Comparison of ENCODE assay signal across 8 cellular contexts in genomic region chr19:10027158-10027997, GRCh38. TPM values are rescaled to one million over a fixed set of nuclear protein-coding genes. Genes with fewer than 3 reads are reported as not detected.
A peak's percentile ranks its signal among the peaks of the same experiment; 100 is the strongest.
DNase-seq lines count a peak whose midpoint lies in the region; ATAC-seq and TF ChIP-seq lines count a peak whose summit lies in the region.

No MANE protein-coding gene starts in this region.

- H3K4me3 ChIP-seq in Karpas-422 (ENCODE audit: low read length) (no peak overlapping the region), Panc1 (ENCODE audit: low read depth in 2 of 2, low read length in 2 of 2) (peak overlapping the region; percentile 6 to 8; a peak in 1 of 4 replicates), fibroblast of lung (replicated peaks in 1 of 4; ENCODE audit: control extremely low read depth in 1 of 4, insufficient read depth in 1 of 4, low read depth in 3 of 4, low read length in 4 of 4) (no peak overlapping the region)

- H3K4me2 ChIP-seq in Karpas-422 (ENCODE audit: low read depth, low read length, poor library complexity, severe bottlenecking) (no peak overlapping the region), fibroblast of lung (ENCODE audit: extremely low read depth, insufficient read depth, low read length) (peak overlapping the region; percentile 1)

- H3K36me3 Mint-ChIP-seq in nephron (ENCODE audit: low read depth) = no peaks in the 10 kb centered on the region
- no peaks in the 10 kb centered on the region for H3K36me3 Mint-ChIP-seq in stimulated activated naive B cell treated with anti-CD40 and anti-IgM and Interleukin-4, amounts not matched to agents 10 μg/mL and 1 μg/mL and 100 μg/mL, for 72 hours

- H3K36me3 ChIP-seq in Karpas-422 (ENCODE audit: insufficient read depth, low read length) (no peaks in the 10 kb centered on the region), Panc1 (ENCODE audit: control insufficient read depth, insufficient read depth, low read length) (no peaks in the 10 kb centered on the region), fibroblast of lung (ENCODE audit: control insufficient read depth, insufficient read depth, low read length) (no peaks in the 10 kb centered on the region)

- ATAC-seq in Panc1 (peak; percentile 98), HG02870 (IDR thresholded peaks at IDR 0.05; ENCODE audit: unreplicated experiment) (no peak)
- peak; percentile 97 to 99 for ATAC-seq in stimulated activated naive B cell treated with anti-CD40 and anti-IgM and Interleukin-4, amounts not matched to agents 10 μg/mL and 1 μg/mL and 100 μg/mL, for 72 hours (replicated peaks)

- H3K9ac ChIP-seq in Karpas-422 (ENCODE audit: low read length) = no peak overlapping the region
- no peak overlapping the region for H3K9ac ChIP-seq in fibroblast of lung (ENCODE audit: insufficient read depth, low read length)

- no peaks in the 10 kb centered on the region for H3K79me2 ChIP-seq in Karpas-422 (ENCODE audit: low read length)
- no peaks in the 10 kb centered on the region for H3K79me2 ChIP-seq in fibroblast of lung (ENCODE audit: control insufficient read depth, insufficient read depth, low read length)

- H3K27me3 Mint-ChIP-seq in nephron (ENCODE audit: low read depth) = peaks cover 19% of the 10 kb centered on the region
- H3K27me3 Mint-ChIP-seq in stimulated activated naive B cell treated with anti-CD40 and anti-IgM and Interleukin-4, amounts not matched to agents 10 μg/mL and 1 μg/mL and 100 μg/mL, for 72 hours = peaks cover 23 to 27% of the 10 kb centered on the region in 2 donors

- CTCF ChIA-PET in Panc1 (lab: Charles Lee) = interaction anchor here (0.5 to 1.5 kb wide), 6 partner anchors 22 to 96 kb away, joined by 3 to 12 read pairs (median 4); no protein-coding TSS in a partner anchor

- no peaks in the 10 kb centered on the region for H3K9me3 Mint-ChIP-seq in nephron
- H3K9me3 Mint-ChIP-seq in stimulated activated naive B cell treated with anti-CD40 and anti-IgM and Interleukin-4, amounts not matched to agents 10 μg/mL and 1 μg/mL and 100 μg/mL, for 72 hours = no peaks in the 10 kb centered on the region

- no peak overlapping the region for H3K4me3 Mint-ChIP-seq in nephron
- H3K4me3 Mint-ChIP-seq in stimulated activated naive B cell treated with anti-CD40 and anti-IgM and Interleukin-4, amounts not matched to agents 10 μg/mL and 1 μg/mL and 100 μg/mL, for 72 hours = no peak overlapping the region

- H3K27ac ChIP-seq in Karpas-422 (ENCODE audit: low read length) (no peak overlapping the region), Panc1 (ENCODE audit: low read length) (no peak overlapping the region), fibroblast of lung (ENCODE audit: insufficient read depth, low read length) (no peak overlapping the region)

- H4K20me1 ChIP-seq in Karpas-422 (ENCODE audit: insufficient read depth, low read depth, low read length) (no peaks in the 10 kb centered on the region), fibroblast of lung (ENCODE audit: control insufficient read depth, extremely low read depth, insufficient read depth, low read length) (no peaks in the 10 kb centered on the region)

- H3K4me1 ChIP-seq in Karpas-422 (ENCODE audit: low read length) (0 out of 2 replicates have a peak, but pooled peaks cover 3% of the 10 kb centered on the region), Panc1 (ENCODE audit: control insufficient read depth, insufficient read depth, low read length) (no peaks in the 10 kb centered on the region), fibroblast of lung (ENCODE audit: control insufficient read depth, extremely low read depth, insufficient read depth, low read length) (no peaks in the 10 kb centered on the region)

- intact Hi-C loops in Panc1 (cut with micrococcal nuclease; ENCODE audit: unreplicated experiment) = loop anchor here (2.0 kb wide), 1 partner anchor 93 kb away; no protein-coding TSS in a partner anchor

- H3K27me3 ChIP-seq in Karpas-422 (ENCODE audit: low read length) = 0 out of 2 replicates have a peak, but pooled peaks cover 3% of the 10 kb centered on the region
- no peaks in the 10 kb centered on the region for H3K27me3 ChIP-seq in Panc1 (ENCODE audit: control insufficient read depth, insufficient read depth, low read length)
- H3K27me3 ChIP-seq in fibroblast of lung (ENCODE audit: control insufficient read depth, insufficient read depth, low read length) = peaks cover 6% of the 10 kb centered on the region

- TF ChIP-seq CTCF in GM12801 (IDR thresholded peaks at IDR 0.05; ENCODE audit: extremely low read depth, insufficient read length) (peak; percentile 44), Panc1 (IDR thresholded peaks at IDR 0.05) (peak; percentile 94), fibroblast of lung (conservative IDR thresholded peaks at IDR 0.05 in 1 of 2, IDR thresholded peaks at IDR 0.05 in 1 of 2; ENCODE audit: low read depth in 1 of 2, low read length in 2 of 2) (peak; percentile 73 to 77), nephron (IDR thresholded peaks at IDR 0.05; ENCODE audit: unreplicated experiment in 3 of 3) (peak; percentile 93 to 96 (median 94))

- BruUV-seq in Panc1 (replicated peaks; lab: Mats Ljungman, UMichigan) = no TSS peak

- H3K9me3 ChIP-seq in Karpas-422 (ENCODE audit: low read length) (no peaks in the 10 kb centered on the region), Panc1 (ENCODE audit: control insufficient read depth, insufficient read depth, low read depth, low read length) (no peaks in the 10 kb centered on the region), fibroblast of lung (ENCODE audit: control insufficient read depth, insufficient read depth, low read depth, low read length) (no peaks in the 10 kb centered on the region)

- peak overlapping the region in 2 of 3 experiments; percentile 16 to 53 for H3K27ac Mint-ChIP-seq in nephron
- H3K27ac Mint-ChIP-seq in stimulated activated naive B cell treated with anti-CD40 and anti-IgM and Interleukin-4, amounts not matched to agents 10 μg/mL and 1 μg/mL and 100 μg/mL, for 72 hours = no peak overlapping the region

- H2AFZ ChIP-seq in Karpas-422 (ENCODE audit: low read length) (no peak overlapping the region), fibroblast of lung (ENCODE audit: low read length) (no peak overlapping the region)

- H3K4me1 Mint-ChIP-seq in nephron = peaks cover 6% of the 10 kb centered on the region
- no peaks in the 10 kb centered on the region for H3K4me1 Mint-ChIP-seq in stimulated activated naive B cell treated with anti-CD40 and anti-IgM and Interleukin-4, amounts not matched to agents 10 μg/mL and 1 μg/mL and 100 μg/mL, for 72 hours

- POLR2A ChIA-PET in Panc1 (lab: Charles Lee) = interaction anchor here (0.6 to 0.7 kb wide), 2 partner anchors 96 to 97 kb away, joined by 4 to 6 read pairs; no protein-coding TSS in a partner anchor

- peak; percentile 93 for DNase-seq in Karpas-422
- peak; percentile 50 for DNase-seq in Panc1 (ENCODE audit: low read depth, low spot score)
- peak; percentile 84 to 90 for DNase-seq in activated T-cell treated with anti-CD3 and anti-CD28 coated beads, Interleukin-2, amount 50 U/mL, for 48 hours
- peak; percentile 86 to 93 for DNase-seq in fibroblast of lung (ENCODE audit: low read depth in 2 of 2)
- DNase-seq in stimulated activated naive B cell treated with anti-CD40 and anti-IgM and Interleukin-4, amounts not matched to agents 10 μg/mL and 1 μg/mL and 100 μg/mL, for 72 hours = peak; percentile 76

- no peaks in the 10 kb centered on the region for H3K9me2 ChIP-seq in Karpas-422 (replicated peaks; ENCODE audit: insufficient read depth, low read length)

- in situ Hi-C loops in Panc1 (cut with HindIII; ENCODE audit: low pct_unique_long_range_greater_than_20kb, low sequenced_read_pairs) = no loop called here

RNA-seq across cellular contexts. Expression of gene RDH8, which starts 14.1 kb away (rescaled TPM):
- total RNA-seq in Karpas-422 (2014; rRNA removed; shearing (Covaris generic); ENCODE audit: low replicate concordance) = not detected in 2 replicates
- not detected for total RNA-seq in Panc1 (2021; ENCODE audit: unreplicated experiment)
- polyA plus RNA-seq in Panc1 (2012; ENCODE audit: insufficient read length) = not detected
- not detected in 2 replicates for total RNA-seq in fibroblast of lung
- polyA plus RNA-seq in fibroblast of lung = 0.06 TPM in 1 of 2 replicates, not detected in the other
- polyA plus RNA-seq in fibroblast of lung (2012) = not detected in 2 replicates
- not detected in 2 replicates for polyA minus RNA-seq in fibroblast of lung (ENCODE audit: low replicate concordance)

RNA-seq across cellular contexts. Expression of gene COL5A3, which starts 17.1 kb away (rescaled TPM):
- not detected in 2 replicates for total RNA-seq in Karpas-422 (2014; rRNA removed; shearing (Covaris generic); ENCODE audit: low replicate concordance)
- total RNA-seq in Panc1 (2021; ENCODE audit: unreplicated experiment) (0.18 TPM), fibroblast of lung (0.77 and 1.2 TPM in 2 replicates)
- 0.10 TPM for polyA plus RNA-seq in Panc1 (2012; ENCODE audit: insufficient read length)
- polyA plus RNA-seq in fibroblast of lung = 0.56 and 33.7 TPM in 2 replicates
- 1.6 and 85.2 TPM in 2 replicates for polyA plus RNA-seq in fibroblast of lung (2012)
- 1.7 and 70.1 TPM in 2 replicates for polyA minus RNA-seq in fibroblast of lung (ENCODE audit: low replicate concordance)

RNA-seq across cellular contexts. Expression of gene SHFL, which starts 58.7 kb away (rescaled TPM):
- total RNA-seq in Karpas-422 (2014; rRNA removed; shearing (Covaris generic); ENCODE audit: low replicate concordance) = 29.0 and 55.3 TPM in 2 replicates
- total RNA-seq in Panc1 (2021; ENCODE audit: unreplicated experiment) = 17.4 TPM
- 21.7 TPM for polyA plus RNA-seq in Panc1 (2012; ENCODE audit: insufficient read length)
- 25.7 and 29.4 TPM in 2 replicates for total RNA-seq in fibroblast of lung
- 17.0 and 29.0 TPM in 2 replicates for polyA plus RNA-seq in fibroblast of lung
- 20.6 and 28.2 TPM in 2 replicates for polyA plus RNA-seq in fibroblast of lung (2012)
- 14.5 and 15.7 TPM in 2 replicates for polyA minus RNA-seq in fibroblast of lung (ENCODE audit: low replicate concordance)

Comparison
In these comparisons a context has a peak if more than half of its experiments do, and no peak if none do; other contexts are left out.
1. CTCF ChIP-seq: peak in every context shown above with its lines; median percentile 94 in Panc1; 94 in nephron; 75 in fibroblast of lung; 44 in GM12801.
2. H3K4me3 ChIP-seq: peak in Panc1 (2 of 2); none in Karpas-422 (single experiment) and fibroblast of lung (0 of 4).
3. Peak in every context shown above with its lines, with median percentiles within 50 percentile points of each other: DNase-seq.